Comparison of ENCODE assay signal across 28 cellular contexts in genomic region chr3:79661866-79662265, GRCh38.
"Had no signal": no experiment of that assay in that cellular context is flagged by ENCODE, and none has a peak within 500 bp of the region (broad histone marks: within the 10 kb centered on the region; RNA-seq: fewer than 3 reads in every experiment).

No MANE protein-coding gene starts in this region.

- H3K4me2 ChIP-seq: hepatocyte had no signal

- H3K9me3 ChIP-seq: colonic mucosa, gastroesophageal sphincter, transverse colon had no signal

- H3K27me3 ChIP-seq: colonic mucosa, dorsolateral prefrontal cortex, gastroesophageal sphincter, hepatocyte, spleen, transverse colon had no signal

- H3K4me3 ChIP-seq: colonic mucosa, dorsolateral prefrontal cortex, gastroesophageal sphincter, hepatocyte, spleen, transverse colon had no signal

- DNase-seq: activated CD4-positive, alpha-beta T cell treated with anti-CD3 and anti-CD28 coated beads for 1 hour; activated CD4-positive, alpha-beta T cell treated with anti-CD3 and anti-CD28 coated beads, Interleukin-2, amount 50 U/mL, for 1 hour; activated CD8-positive, alpha-beta T cell treated with anti-CD3 and anti-CD28 coated beads for 36 hours; activated gamma-delta T cell treated with Interleukin-2 at 50 U/mL for 16 hours; activated naive CD4-positive, alpha-beta T cell treated with anti-CD3 and anti-CD28 coated beads, Interleukin-2, amount 50 U/mL, for 16 hours; activated T-cell treated with anti-CD3 and anti-CD28 coated beads, Interleukin-2, amount 50 U/mL, for 4 hours; amniotic stem cell; colonic mucosa; dorsolateral prefrontal cortex; effector memory CD4-positive, alpha-beta T cell; kidney; left colon; mammary epithelial cell; midbrain; naive thymus-derived CD4-positive, alpha-beta T cell; nucleus accumbens; right cardiac atrium; spleen; stimulated activated naive CD4-positive, alpha-beta T cell; T-helper 17 cell; T1000; transverse colon had no signal

- H3K79me2 ChIP-seq: hepatocyte, parathyroid adenoma had no signal

- ATAC-seq: activated CD8-positive, alpha-beta T cell treated with anti-CD3 and anti-CD28 coated beads for 36 hours; activated T-cell treated with anti-CD3 and anti-CD28 coated beads, Interleukin-2, amount 50 U/mL, for 4 hours; activated T-helper 17 cell treated with anti-CD3 and anti-CD28 coated beads, Interleukin-2, amount 50 U/mL, for 72 hours; gastroesophageal sphincter; left colon; naive thymus-derived CD4-positive, alpha-beta T cell; right cardiac atrium; T-helper 17 cell had no signal

- H3K9ac ChIP-seq: parathyroid adenoma had no signal

- H3K36me3 ChIP-seq: colonic mucosa, gastroesophageal sphincter, spleen, transverse colon had no signal

- H3K4me1 ChIP-seq: colonic mucosa, gastroesophageal sphincter, parathyroid adenoma, spleen, transverse colon had no signal

- FAIRE-seq: astrocyte, bronchial epithelial cell, kidney had no signal

- H3K27ac ChIP-seq: colonic mucosa, dorsolateral prefrontal cortex, gastroesophageal sphincter, hepatocyte, parathyroid adenoma, spleen, transverse colon had no signal

- H2AFZ ChIP-seq: hepatocyte, parathyroid adenoma had no signal
